Comparison of ENCODE assay signal across 9 cellular contexts in the genomic region with DNA sequence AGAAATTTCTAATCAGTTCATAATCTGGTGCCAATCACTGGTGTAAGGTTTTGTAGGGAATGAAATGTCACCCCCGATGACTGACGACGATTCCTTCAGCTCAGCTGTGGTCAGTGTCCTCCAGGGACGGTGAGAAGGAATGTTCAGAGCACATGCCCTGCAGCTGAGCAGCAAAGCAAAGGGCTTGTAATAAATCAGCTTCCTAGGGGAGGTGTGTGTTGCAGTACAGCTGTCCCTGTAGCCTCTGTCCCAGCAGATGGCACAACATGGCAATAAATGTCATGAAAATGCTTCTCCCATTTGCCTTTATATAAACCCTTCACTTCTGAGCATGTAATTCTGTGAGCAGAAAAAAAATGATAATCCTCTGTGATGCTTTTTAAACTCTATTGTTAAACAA.
A peak's percentile ranks its signal among the peaks of the same experiment; 100 is the strongest.
DNase-seq lines count a peak whose midpoint lies in the region; ATAC-seq, FAIRE-seq and TF ChIP-seq lines count a peak whose summit lies in the region.
"Had no signal": no experiment of that assay in that cellular context is flagged by ENCODE, and none has a peak within 500 bp of the region (broad histone marks: within the 10 kb centered on the region; RNA-seq: fewer than 3 reads in every experiment).

No MANE protein-coding gene starts in this region.

- H3K27ac Mint-ChIP-seq in astrocyte (ENCODE audit: unreplicated experiment) (peak overlapping the region; percentile 75), memory B cell (peak overlapping the region; percentile 15)

- H3K9me3 ChIP-seq in DND-41 (ENCODE audit: insufficient read depth, low read length, severe bottlenecking) (no peaks in the 10 kb centered on the region), astrocyte (ENCODE audit: insufficient read depth, low read depth, low read length) (no peaks in the 10 kb centered on the region)
- H3K9me3 ChIP-seq: suprapubic skin had no signal

- H3K27ac ChIP-seq in DND-41 (ENCODE audit: low read length) (no peak overlapping the region), astrocyte (ENCODE audit: low read depth, low read length) (no peak overlapping the region)
- H3K27ac ChIP-seq: suprapubic skin had no signal

- H3K4me3 ChIP-seq in DND-41 (ENCODE audit: low read depth in 1 of 2, low read length in 2 of 2) (no peak overlapping the region), NB4 (ENCODE audit: low read depth, low read length) (no peak overlapping the region), astrocyte (ENCODE audit: insufficient read depth, low read depth, low read length) (no peak overlapping the region)
- H3K4me3 ChIP-seq: suprapubic skin had no signal

- H3K27me3 Mint-ChIP-seq in astrocyte (ENCODE audit: low read depth, unreplicated experiment) (peaks cover 3% of the 10 kb centered on the region), memory B cell (peaks cover 1% of the 10 kb centered on the region)

- no peaks in the 10 kb centered on the region for H4K20me1 ChIP-seq in DND-41 (ENCODE audit: insufficient read depth, low read length)
- no peaks in the 10 kb centered on the region for H4K20me1 ChIP-seq in astrocyte (ENCODE audit: insufficient read depth, low read length)

- H3K4me2 ChIP-seq in DND-41 (ENCODE audit: insufficient read depth, low read length) (no peak overlapping the region), astrocyte (ENCODE audit: low read length) (peak overlapping the region; percentile 34)

- H3K36me3 Mint-ChIP-seq in astrocyte (ENCODE audit: low read depth, unreplicated experiment), result peaks cover 5% of the 10 kb centered on the region
- H3K36me3 Mint-ChIP-seq in memory B cell, result peaks cover 16% of the 10 kb centered on the region

- FAIRE-seq in astrocyte (lab: Jason Lieb, UNC), result no peak

- H3K9ac ChIP-seq in DND-41 (ENCODE audit: low read depth, low read length), result no peak overlapping the region
- H3K9ac ChIP-seq in astrocyte (ENCODE audit: low read length), result no peak overlapping the region

- TF ChIP-seq POLR2A in NB4 (IDR thresholded peaks at IDR 0.05; ENCODE audit: extremely low read depth, insufficient read length), result no peak

- peaks cover 1% of the 10 kb centered on the region; the same call in 1 of the 2 replicates for H3K36me3 ChIP-seq in DND-41 (ENCODE audit: insufficient read depth, low read length)
- H3K36me3 ChIP-seq in astrocyte (ENCODE audit: insufficient read depth, low read length), result no peaks in the 10 kb centered on the region
- H3K36me3 ChIP-seq: suprapubic skin had no signal

- H3K4me3 Mint-ChIP-seq in astrocyte (ENCODE audit: unreplicated experiment) (no peak overlapping the region), memory B cell (no peak overlapping the region)

- ATAC-seq in DND-41 (ENCODE audit: insufficient read depth, low read depth) (no peak), memory B cell (ENCODE audit: low read depth) (no peak), GM21390 (IDR thresholded peaks at IDR 0.05; ENCODE audit: unreplicated experiment) (no peak), HG02571 (IDR thresholded peaks at IDR 0.05; ENCODE audit: unreplicated experiment) (no peak)
- no peak for ATAC-seq in stimulated activated naive CD8-positive, alpha-beta T cell treated with anti-CD3 and anti-CD28 coated beads, Interleukin-15, Interleukin-2, amounts not matched to agents 100 U/mL and 50 U/mL, for 24 hours

- no peaks in the 10 kb centered on the region for H3K79me2 ChIP-seq in DND-41 (ENCODE audit: insufficient read depth, low read length)
- H3K79me2 ChIP-seq in astrocyte (ENCODE audit: insufficient read depth, low read length), result no peaks in the 10 kb centered on the region

- H3K4me1 ChIP-seq in DND-41 (ENCODE audit: insufficient read depth, low read length) (no peaks in the 10 kb centered on the region), astrocyte (ENCODE audit: insufficient read depth, low read length) (peaks cover 3% of the 10 kb centered on the region)

- H3K9me3 Mint-ChIP-seq in astrocyte (ENCODE audit: unreplicated experiment), result peaks cover 1% of the 10 kb centered on the region
- H3K9me3 Mint-ChIP-seq in memory B cell, result no peaks in the 10 kb centered on the region

- H2AFZ ChIP-seq in DND-41 (ENCODE audit: low read depth, low read length), result no peak overlapping the region
- H2AFZ ChIP-seq in astrocyte (ENCODE audit: low read depth, low read length), result no peak overlapping the region

- H3K4me1 Mint-ChIP-seq in astrocyte (ENCODE audit: low read depth, unreplicated experiment) (peaks cover 23% of the 10 kb centered on the region), memory B cell (peaks cover 7% of the 10 kb centered on the region)

- DNase-seq in DND-41, result no peak
- peak; percentile 33 for DNase-seq in NB4 (ENCODE audit: low read depth)
- DNase-seq in astrocyte (ENCODE audit: low read depth), result peak; percentile 14
- DNase-seq in memory B cell (ENCODE audit: low spot score in 2 of 2), result no peak
- DNase-seq in amniotic stem cell (lab: John Stamatoyannopoulos, UW), result no peak
- no peak for DNase-seq in stimulated activated naive CD8-positive, alpha-beta T cell treated with anti-CD3 and anti-CD28 coated beads, Interleukin-15, Interleukin-2, amounts not matched to agents 100 U/mL and 50 U/mL, for 24 hours

- H3K27me3 ChIP-seq in DND-41 (ENCODE audit: insufficient read depth, low read length, poor library complexity) (no peaks in the 10 kb centered on the region), astrocyte (ENCODE audit: insufficient read depth, low read length) (peaks cover 2% of the 10 kb centered on the region)
- H3K27me3 ChIP-seq: suprapubic skin had no signal

- peak; percentile 48 for TF ChIP-seq CTCF in DND-41 (IDR thresholded peaks at IDR 0.05; ENCODE audit: borderline replicate concordance, extremely low read depth, low read length, poor library complexity, severe bottlenecking)
- no peak for TF ChIP-seq CTCF in NB4 (IDR thresholded peaks at IDR 0.05; ENCODE audit: low read depth, low read length)
- no peak for TF ChIP-seq CTCF in astrocyte (IDR thresholded peaks at IDR 0.05; ENCODE audit: insufficient read depth, low read depth, low read length)

Comparison
In these comparisons a context has a peak if more than half of its experiments do, and no peak if none do; other contexts are left out.
1. DNase-seq: peak in NB4 (single experiment) and astrocyte (single experiment); none in DND-41 (single experiment), memory B cell (0 of 2), amniotic stem cell (single experiment) and stimulated activated naive CD8-positive, alpha-beta T cell treated with anti-CD3 and anti-CD28 coated beads, Interleukin-15, Interleukin-2, amounts not matched to agents 100 U/mL and 50 U/mL, for 24 hours (single experiment).